ENCODE assay signal across 10 cellular contexts in the genomic region with DNA sequence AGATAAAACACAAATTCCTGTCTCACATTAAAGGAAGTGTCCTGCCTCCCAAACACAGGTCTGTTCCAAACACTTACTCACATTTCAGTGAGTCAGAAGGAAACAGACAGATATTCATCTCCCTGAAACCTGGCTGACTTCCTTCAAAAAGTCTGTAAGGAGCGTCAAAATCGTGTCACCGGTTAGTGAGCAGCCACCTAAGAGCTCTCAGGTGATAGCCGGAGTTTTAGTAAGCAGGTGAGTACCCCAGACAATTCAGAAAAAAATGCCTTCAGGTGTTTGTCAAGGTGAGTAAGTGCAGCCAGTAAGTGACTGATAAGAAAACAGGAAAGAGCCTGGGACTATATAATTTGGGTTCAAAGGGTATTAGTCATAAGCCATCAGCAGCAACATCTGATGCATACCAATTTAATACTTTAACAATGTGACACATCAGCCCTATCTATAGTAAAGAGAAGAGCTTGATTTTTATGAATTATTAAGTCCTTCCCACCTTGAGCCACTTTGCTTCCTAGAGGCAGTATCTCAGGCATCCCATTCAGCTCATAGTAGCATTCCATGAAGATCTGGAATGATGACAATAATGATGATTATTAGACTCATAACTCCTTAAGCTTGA. TPM values are rescaled to one million over a fixed set of nuclear protein-coding genes. Genes with fewer than 3 reads are reported as not detected.
DNase-seq lines count a peak whose midpoint lies in the region; ATAC-seq and TF ChIP-seq lines count a peak whose summit lies in the region.
"Had no signal": no experiment of that assay in that cellular context is flagged by ENCODE, and none has a peak within 500 bp of the region (broad histone marks: within the 10 kb centered on the region; RNA-seq: fewer than 3 reads in every experiment).

No MANE protein-coding gene starts in this region.

- CTCF ChIA-PET in activated CD4-positive, alpha-beta T cell treated with anti-CD3 and anti-CD28 coated beads for 36 hours (lab: Charles Lee): interaction anchor here (0.7 to 2.0 kb wide), 4 partner anchors 39 to 110 kb away, joined by 3 to 8 read pairs (median 4); no protein-coding TSS in a partner anchor

- POLR2A ChIA-PET in activated CD4-positive, alpha-beta T cell treated with anti-CD3 and anti-CD28 coated beads for 36 hours (lab: Charles Lee): no interaction called here

- TF ChIP-seq CTCF in esophagus squamous epithelium (IDR thresholded peaks at IDR 0.05): no peak
- no peak for TF ChIP-seq CTCF in MM.1S (IDR thresholded peaks at IDR 0.05; ENCODE audit: low read length)
- no peak for TF ChIP-seq CTCF in chondrocyte (IDR thresholded peaks at IDR 0.05)

- H3K4me1 Mint-ChIP-seq in activated CD4-positive, alpha-beta T cell treated with anti-CD3 and anti-CD28 coated beads for 36 hours: peaks cover 26% of the 10 kb centered on the region
- H3K4me1 Mint-ChIP-seq in chondrocyte (ENCODE audit: low read depth): peaks cover 18% of the 10 kb centered on the region

- no peaks in the 10 kb centered on the region for H4K20me1 ChIP-seq in MM.1S (ENCODE audit: insufficient read depth, low read length)

- no peak overlapping the region for H3K9ac ChIP-seq in MM.1S (ENCODE audit: low read length)

- H3K4me3 Mint-ChIP-seq in activated CD4-positive, alpha-beta T cell treated with anti-CD3 and anti-CD28 coated beads for 36 hours: no peak overlapping the region
- no peak overlapping the region for H3K4me3 Mint-ChIP-seq in chondrocyte (ENCODE audit: unreplicated experiment)

- H3K9me3 ChIP-seq in esophagus squamous epithelium (no peaks in the 10 kb centered on the region), MM.1S (replicated peaks; ENCODE audit: insufficient read depth, low read length) (no peaks in the 10 kb centered on the region)

- H3K4me1 ChIP-seq in esophagus squamous epithelium (peaks cover 8 to 92% (median 36%) of the 10 kb centered on the region in 3 donors), MM.1S (ENCODE audit: low read length) (no peaks in the 10 kb centered on the region)

- ATAC-seq in activated CD4-positive, alpha-beta T cell treated with anti-CD3 and anti-CD28 coated beads for 36 hours: peak; percentile 60
- ATAC-seq in GM19324 (IDR thresholded peaks at IDR 0.05; ENCODE audit: low FRiP score, unreplicated experiment): no peak

- intact Hi-C loops in activated CD4-positive, alpha-beta T cell treated with anti-CD3 and anti-CD28 coated beads for 36 hours (cut with DNase I, micrococcal nuclease): loop anchor here (2.0 to 5.0 kb wide), 4 partner anchors 39 to 1323 kb away; a partner anchor contains a TSS
- intact Hi-C loops in esophagus squamous epithelium (cut with DNase I): no loop called here

- H3K27ac ChIP-seq in esophagus squamous epithelium (peak overlapping the region; percentile 87 to 92 (median 88)), MM.1S (ENCODE audit: low read length) (no peak overlapping the region)

- no peak for TF ChIP-seq POLR2A in esophagus squamous epithelium (IDR thresholded peaks at IDR 0.05)

- no peaks in the 10 kb centered on the region for H3K36me3 Mint-ChIP-seq in activated CD4-positive, alpha-beta T cell treated with anti-CD3 and anti-CD28 coated beads for 36 hours (ENCODE audit: low read depth)
- peaks cover 1% of the 10 kb centered on the region for H3K36me3 Mint-ChIP-seq in chondrocyte (ENCODE audit: low read depth)

- H3K27ac Mint-ChIP-seq in activated CD4-positive, alpha-beta T cell treated with anti-CD3 and anti-CD28 coated beads for 36 hours: no peak overlapping the region
- no peak overlapping the region for H3K27ac Mint-ChIP-seq in chondrocyte (ENCODE audit: unreplicated experiment)

- no peaks in the 10 kb centered on the region for H3K79me2 ChIP-seq in MM.1S (ENCODE audit: low read length)

- H3K27me3 ChIP-seq in esophagus squamous epithelium: peaks cover 0 to 4% (median 0%) of the 10 kb centered on the region in 4 donors
- H3K27me3 ChIP-seq in MM.1S (replicated peaks; ENCODE audit: insufficient read depth, low read length): peaks cover 8% of the 10 kb centered on the region

- no peaks in the 10 kb centered on the region for H3K9me3 Mint-ChIP-seq in activated CD4-positive, alpha-beta T cell treated with anti-CD3 and anti-CD28 coated beads for 36 hours (ENCODE audit: low read depth)
- H3K9me3 Mint-ChIP-seq in chondrocyte (ENCODE audit: low read depth): peaks cover 3% of the 10 kb centered on the region

- H3K36me3 ChIP-seq in esophagus squamous epithelium (peaks cover 0 to 7% (median 0%) of the 10 kb centered on the region in 3 donors), MM.1S (replicated peaks; ENCODE audit: insufficient read depth, low read length) (no peaks in the 10 kb centered on the region)

- H3K27me3 Mint-ChIP-seq in activated CD4-positive, alpha-beta T cell treated with anti-CD3 and anti-CD28 coated beads for 36 hours: peaks cover 47% of the 10 kb centered on the region
- peaks cover 16% of the 10 kb centered on the region for H3K27me3 Mint-ChIP-seq in chondrocyte (ENCODE audit: low read depth)

- no peak for DNase-seq in activated CD4-positive, alpha-beta T cell treated with anti-CD3 and anti-CD28 coated beads for 36 hours
- DNase-seq in activated CD4-positive, alpha-beta T cell treated with anti-CD3 and anti-CD28 coated beads, Interleukin-2, amount 50 U/mL, for 1 hour: no peak
- DNase-seq in SW480 (ENCODE audit: low spot score) (peak; percentile 78), esophagus squamous epithelium (lab: John Stamatoyannopoulos, UW) (no peak), MM.1S (no peak), chondrocyte (ENCODE audit: low spot score) (no peak)
- peak; percentile 25 for DNase-seq in stimulated activated CD8-positive, alpha-beta memory T cell treated with anti-CD3 and anti-CD28 coated beads, Interleukin-4, amount 100 ng/mL, for 48 hours
- DNase-seq: NCI-H524, nucleus accumbens had no signal

- H3F3A ChIP-seq in MM.1S (ENCODE audit: insufficient read depth, low read length): no peaks in the 10 kb centered on the region

- H3K9me2 ChIP-seq in MM.1S (replicated peaks; ENCODE audit: insufficient read depth, low read length): no peaks in the 10 kb centered on the region

- WGBS in esophagus squamous epithelium, 2 donors: 29 to 42% methylated on average over 4 of the region's 4 CpGs

- peak overlapping the region in 1 of 4 donors; percentile 93 for H3K4me3 ChIP-seq in esophagus squamous epithelium
- H3K4me3 ChIP-seq in MM.1S (ENCODE audit: low read length): no peak overlapping the region

- no peak overlapping the region for H3K4me2 ChIP-seq in MM.1S (ENCODE audit: low read depth, low read length)

- H2AFZ ChIP-seq in MM.1S (ENCODE audit: low read length): no peak overlapping the region

RNA-seq across cellular contexts. Expression of a gene that starts 1.3 kb away (rescaled TPM):
- total RNA-seq in activated CD4-positive, alpha-beta T cell treated with anti-CD3 and anti-CD28 coated beads for 36 hours: under 1 TPM; 0.61 to 0.71 TPM
- total RNA-seq in esophagus squamous epithelium (10 to 100 TPM; 12.0 to 28.5 (median 21.6) TPM), chondrocyte (0.79 to 1.6 TPM (median 1.0 TPM) in 3 replicates)

Comparison
In these comparisons a context has a peak if more than half of its experiments do, and no peak if none do; other contexts are left out.
1. DNase-seq: peak in SW480 (single experiment) and stimulated activated CD8-positive, alpha-beta memory T cell treated with anti-CD3 and anti-CD28 coated beads, Interleukin-4, amount 100 ng/mL, for 48 hours (single experiment); none in activated CD4-positive, alpha-beta T cell treated with anti-CD3 and anti-CD28 coated beads for 36 hours (single experiment), activated CD4-positive, alpha-beta T cell treated with anti-CD3 and anti-CD28 coated beads, Interleukin-2, amount 50 U/mL, for 1 hour (single experiment), esophagus squamous epithelium (single experiment), MM.1S (single experiment) and chondrocyte (single experiment).